In genomic region chr7:80183900-80184685, GRCh38 we compare ENCODE assay signal across 18 cellular contexts. TPM values are rescaled to one million over a fixed set of nuclear protein-coding genes. Genes with fewer than 3 reads are reported as not detected.
DNase-seq lines count a peak whose midpoint lies in the region; ATAC-seq, FAIRE-seq and TF ChIP-seq lines count a peak whose summit lies in the region.
"Had no signal": no experiment of that assay in that cellular context is flagged by ENCODE, and none has a peak within 500 bp of the region (broad histone marks: within the 10 kb centered on the region; RNA-seq: fewer than 3 reads in every experiment).

No MANE protein-coding gene starts in this region.

- TF ChIP-seq CTCF in HCT116 (IDR thresholded peaks at IDR 0.05 in 2 of 3, conservative IDR thresholded peaks at IDR 0.05 in 1 of 3; ENCODE audit: borderline replicate concordance in 1 of 3, insufficient read depth in 1 of 3, low read depth in 2 of 3, low read length in 2 of 3) = no peak
- no peak for TF ChIP-seq CTCF in astrocyte (IDR thresholded peaks at IDR 0.05; ENCODE audit: insufficient read depth, low read depth, low read length)
- no peak for TF ChIP-seq CTCF in MM.1S (IDR thresholded peaks at IDR 0.05; ENCODE audit: low read length)
- TF ChIP-seq CTCF in chondrocyte (IDR thresholded peaks at IDR 0.05) = no peak

- H3K36me3 Mint-ChIP-seq in astrocyte (ENCODE audit: low read depth, unreplicated experiment) = no peaks in the 10 kb centered on the region
- no peaks in the 10 kb centered on the region for H3K36me3 Mint-ChIP-seq in chondrocyte (ENCODE audit: low read depth)
- H3K36me3 Mint-ChIP-seq: CD8-positive, alpha-beta memory T cell had no signal

- RAD21 ChIA-PET in HCT116 (lab: Charles Lee; ENCODE audit: low non-redundant PET in 1 of 2, low total read pairs in 2 of 2, uncharacterized antibody in 2 of 2, unreplicated experiment in 2 of 2) = no interaction called here

- peak; percentile 62 for ATAC-seq in HCT116
- ATAC-seq: left lobe of liver had no signal

- TF ChIP-seq RAD21 in HCT116 (IDR thresholded peaks at IDR 0.05; ENCODE audit: low read depth) = no peak

- no peaks in the 10 kb centered on the region for H3K27me3 Mint-ChIP-seq in astrocyte (ENCODE audit: low read depth, unreplicated experiment)
- no peaks in the 10 kb centered on the region for H3K27me3 Mint-ChIP-seq in chondrocyte (ENCODE audit: low read depth)
- H3K27me3 Mint-ChIP-seq: CD8-positive, alpha-beta memory T cell had no signal

- H3K79me2 ChIP-seq in HCT116 (ENCODE audit: insufficient read depth, low read length) (peaks cover 100% of the 10 kb centered on the region), astrocyte (ENCODE audit: insufficient read depth, low read length) (peaks cover 42% of the 10 kb centered on the region), MM.1S (ENCODE audit: low read length) (peaks cover 41% of the 10 kb centered on the region)

- peak overlapping the region; percentile 29 to 40 for H3K4me3 ChIP-seq in HCT116 (replicated peaks in 1 of 2; ENCODE audit: low read depth in 1 of 2, low read length in 2 of 2)
- H3K4me3 ChIP-seq in astrocyte (ENCODE audit: insufficient read depth, low read depth, low read length) = no peak overlapping the region
- H3K4me3 ChIP-seq in HAP-1 = no peak overlapping the region
- no peak overlapping the region for H3K4me3 ChIP-seq in MM.1S (ENCODE audit: low read length)
- H3K4me3 ChIP-seq: skin epidermis, tibial nerve had no signal

- H3K4me3 Mint-ChIP-seq in astrocyte (ENCODE audit: unreplicated experiment) (no peak overlapping the region), chondrocyte (ENCODE audit: unreplicated experiment) (no peak overlapping the region)
- H3K4me3 Mint-ChIP-seq: CD8-positive, alpha-beta memory T cell had no signal

- no peaks in the 10 kb centered on the region for H3K9me2 ChIP-seq in HCT116 (ENCODE audit: insufficient read depth)
- no peaks in the 10 kb centered on the region for H3K9me2 ChIP-seq in MM.1S (replicated peaks; ENCODE audit: insufficient read depth, low read length)

- H3K27ac ChIP-seq in HCT116 (ENCODE audit: low read depth, low read length) (peak overlapping the region; percentile 74), astrocyte (ENCODE audit: low read depth, low read length) (no peak overlapping the region), MM.1S (ENCODE audit: low read length) (no peak overlapping the region)
- H3K27ac ChIP-seq: breast epithelium, RWPE1, skin epidermis, tibial nerve had no signal

- no peak overlapping the region for H2AFZ ChIP-seq in HCT116 (ENCODE audit: low read depth, low read length, poor library complexity, severe bottlenecking)
- no peak overlapping the region for H2AFZ ChIP-seq in astrocyte (ENCODE audit: low read depth, low read length)
- H2AFZ ChIP-seq in MM.1S (ENCODE audit: low read length) = no peak overlapping the region

- H3K4me2 ChIP-seq in HCT116 (ENCODE audit: low read length) (peak overlapping the region; percentile 67), astrocyte (ENCODE audit: low read length) (no peak overlapping the region), MM.1S (ENCODE audit: low read depth, low read length) (no peak overlapping the region)

- no peak for TF ChIP-seq POLR2A in HCT116 (IDR thresholded peaks at IDR 0.05; ENCODE audit: borderline replicate concordance, extremely low read depth, insufficient read depth, insufficient read length)

- peaks cover 6% of the 10 kb centered on the region for H3K4me1 Mint-ChIP-seq in astrocyte (ENCODE audit: low read depth, unreplicated experiment)
- peaks cover 30% of the 10 kb centered on the region for H3K4me1 Mint-ChIP-seq in chondrocyte (ENCODE audit: low read depth)
- H3K4me1 Mint-ChIP-seq: CD8-positive, alpha-beta memory T cell had no signal

- peaks cover 11% of the 10 kb centered on the region for H4K20me1 ChIP-seq in HCT116 (ENCODE audit: insufficient read depth)
- peaks cover 33% of the 10 kb centered on the region for H4K20me1 ChIP-seq in astrocyte (ENCODE audit: insufficient read depth, low read length)
- H4K20me1 ChIP-seq in MM.1S (ENCODE audit: insufficient read depth, low read length) = peaks cover 3% of the 10 kb centered on the region

- H3K9me3 ChIP-seq in HCT116 (ENCODE audit: control insufficient read depth in 1 of 2, insufficient read depth in 1 of 2, low read depth in 1 of 2, low read length in 2 of 2) (no peaks in the 10 kb centered on the region), astrocyte (ENCODE audit: insufficient read depth, low read depth, low read length) (no peaks in the 10 kb centered on the region), HAP-1 (no peaks in the 10 kb centered on the region), MM.1S (replicated peaks; ENCODE audit: insufficient read depth, low read length) (no peaks in the 10 kb centered on the region)
- H3K9me3 ChIP-seq: breast epithelium, tibial nerve had no signal

- FAIRE-seq in astrocyte (lab: Jason Lieb, UNC) = no peak
- FAIRE-seq in GM19239 (lab: Jason Lieb, UNC) = no peak

- BruUV-seq in HCT116 (replicated peaks; lab: Mats Ljungman, UMichigan) = no TSS peak

- POLR2A ChIA-PET in HCT116 (lab: Charles Lee) = no interaction called here

- H3K36me3 ChIP-seq in HCT116 (ENCODE audit: control insufficient read depth in 1 of 2, insufficient read depth in 2 of 2, low read length in 2 of 2) (no peaks in the 10 kb centered on the region), astrocyte (ENCODE audit: insufficient read depth, low read length) (no peaks in the 10 kb centered on the region), HAP-1 (replicated peaks) (no peaks in the 10 kb centered on the region), MM.1S (replicated peaks; ENCODE audit: insufficient read depth, low read length) (no peaks in the 10 kb centered on the region)
- H3K36me3 ChIP-seq: breast epithelium, tibial nerve had no signal

- H3K9ac ChIP-seq in HCT116 (ENCODE audit: low read length) = peak overlapping the region; percentile 42
- H3K9ac ChIP-seq in astrocyte (ENCODE audit: low read length) = no peak overlapping the region
- H3K9ac ChIP-seq in MM.1S (ENCODE audit: low read length) = no peak overlapping the region

- H3K27ac Mint-ChIP-seq in astrocyte (ENCODE audit: unreplicated experiment) (no peak overlapping the region), chondrocyte (ENCODE audit: unreplicated experiment) (no peak overlapping the region)
- H3K27ac Mint-ChIP-seq: CD8-positive, alpha-beta memory T cell had no signal

- no peaks in the 10 kb centered on the region for H3F3A ChIP-seq in MM.1S (ENCODE audit: insufficient read depth, low read length)

- DNase-seq in Caki2 (ENCODE audit: low read depth) (peak; percentile 82), HCT116 (ENCODE audit: low read depth, low spot score) (peak; percentile 46), astrocyte (ENCODE audit: low read depth) (peak; percentile 13), kidney tubule cell (ENCODE audit: low spot score) (peak; percentile 26), GM19239 (ENCODE audit: insufficient read length, low spot score) (no peak), HAP-1 (ENCODE audit: low spot score in 2 of 2) (no peak), MM.1S (no peak), chondrocyte (ENCODE audit: low spot score) (no peak)
- DNase-seq: activated CD4-positive, alpha-beta T cell treated with anti-CD3 and anti-CD28 coated beads for 1 hour; CD8-positive, alpha-beta memory T cell; NCI-H2171 treated with DMSO at 0.1 percent for 48 hours; NCI-H69; stimulated activated naive CD4-positive, alpha-beta T cell had no signal

- intact Hi-C loops in HCT116 (cut with micrococcal nuclease) = loop anchor here (5.0 kb wide), 1 partner anchor 47 kb away; no protein-coding TSS in a partner anchor

- H3K27me3 ChIP-seq in HCT116 (ENCODE audit: insufficient read depth, low read length) = no peaks in the 10 kb centered on the region
- no peaks in the 10 kb centered on the region for H3K27me3 ChIP-seq in astrocyte (ENCODE audit: insufficient read depth, low read length)
- no peaks in the 10 kb centered on the region for H3K27me3 ChIP-seq in HAP-1 (ENCODE audit: low read depth)
- no peaks in the 10 kb centered on the region for H3K27me3 ChIP-seq in MM.1S (replicated peaks; ENCODE audit: insufficient read depth, low read length)
- H3K27me3 ChIP-seq: breast epithelium, tibial nerve had no signal

- peaks cover 85 to 98% of the 10 kb centered on the region in 2 experiments for H3K4me1 ChIP-seq in HCT116 (ENCODE audit: control insufficient read depth in 1 of 2, insufficient read depth in 2 of 2, low read length in 2 of 2)
- H3K4me1 ChIP-seq in astrocyte (ENCODE audit: insufficient read depth, low read length) = no peaks in the 10 kb centered on the region
- peaks cover 37% of the 10 kb centered on the region for H3K4me1 ChIP-seq in HAP-1
- H3K4me1 ChIP-seq in MM.1S (ENCODE audit: low read length) = no peaks in the 10 kb centered on the region

- in situ Hi-C loops in Caki2 (cut with HindIII; ENCODE audit: low pct_unique_long_range_greater_than_20kb, low sequenced_read_pairs) = no loop called here
- in situ Hi-C loops in HAP-1 (cut with MboI; ENCODE audit: low sequenced_read_pairs) = no loop called here

- CTCF ChIA-PET in HCT116 (lab: Charles Lee) = no interaction called here

- H3K9me3 Mint-ChIP-seq in astrocyte (ENCODE audit: unreplicated experiment) (peaks cover 3% of the 10 kb centered on the region), chondrocyte (ENCODE audit: low read depth) (no peaks in the 10 kb centered on the region)

TF ChIP-seq in HCT116, 20 proteins besides CTCF, POLR2A, EP300 and RAD21 (continues in another document):
- TF ChIP-seq CBX3 (IDR thresholded peaks at IDR 0.05; ENCODE audit: low read depth) (peak; percentile 23; the same call in 1 of the 2 replicates), MAX (IDR thresholded peaks at IDR 0.05) (peak; percentile 27), FOSL1 (IDR thresholded peaks at IDR 0.05; ENCODE audit: low read depth) (no peak), EGR1 (IDR thresholded peaks at IDR 0.05; ENCODE audit: low read depth) (peak; percentile 85), YY1 (IDR thresholded peaks at IDR 0.05; ENCODE audit: extremely low read depth, insufficient replicate concordance, low read depth, low read length) (no peak)

RNA-seq across cellular contexts. Expression of gene GNAI1, which starts 49.5 kb away (rescaled TPM):
- total RNA-seq in Caki2 (2014; rRNA removed; shearing (Covaris generic); ENCODE audit: low replicate concordance) = 43.1 and 54.4 TPM in 2 replicates
- total RNA-seq in HCT116 (2021; ENCODE audit: unreplicated experiment) (148 TPM), astrocyte (32.9 and 35.5 TPM in 2 replicates), chondrocyte (26.1 to 29.1 TPM (median 27.4 TPM) in 3 replicates)
- polyA plus RNA-seq in HCT116 (2012) = 83.0 and 90.2 TPM in 2 replicates

Comparison
In these comparisons a context has a peak if more than half of its experiments do, and no peak if none do; other contexts are left out.
1. DNase-seq: peak in Caki2 (single experiment), HCT116 (single experiment), astrocyte (single experiment) and kidney tubule cell (single experiment); none in GM19239 (single experiment), HAP-1 (0 of 2), MM.1S (single experiment) and chondrocyte (single experiment).
2. H3K4me3 ChIP-seq: peak in HCT116 (2 of 2); none in astrocyte (single experiment), HAP-1 (single experiment) and MM.1S (single experiment).